8 cellular contexts compared by ENCODE assay signal in genomic region chr12:78865297-78865955, GRCh38. TPM values are rescaled to one million over a fixed set of nuclear protein-coding genes. Genes with fewer than 3 reads are reported as not detected.
DNase-seq lines count a peak whose midpoint lies in the region; ATAC-seq and TF ChIP-seq lines count a peak whose summit lies in the region.

No MANE protein-coding gene starts in this region.

- TF ChIP-seq CTCF in BJ (IDR thresholded peaks at IDR 0.05; ENCODE audit: insufficient read depth, low read depth, low read length) (no peak), nephron (IDR thresholded peaks at IDR 0.05; ENCODE audit: unreplicated experiment in 3 of 3) (no peak)

- CTCF ChIA-PET in BJ (lab: Yijun Ruan, JAX) = no interaction called here

- H3K27ac Mint-ChIP-seq in nephron = peak overlapping the region; percentile 84 to 85 (median 84)
- no peak overlapping the region for H3K27ac Mint-ChIP-seq in activated CD4-positive, alpha-beta T cell treated with anti-CD3 and anti-CD28 coated beads, Interleukin-2, amount 10 ng/mL, durations not matched to agents 24 days and 14 days

- H3K27me3 Mint-ChIP-seq in nephron (ENCODE audit: low read depth) = peaks cover 11% of the 10 kb centered on the region
- peaks cover 18% of the 10 kb centered on the region for H3K27me3 Mint-ChIP-seq in activated CD4-positive, alpha-beta T cell treated with anti-CD3 and anti-CD28 coated beads, Interleukin-2, amount 10 ng/mL, durations not matched to agents 24 days and 14 days

- peak overlapping the region; percentile 92 to 97 (median 94) for H3K4me3 Mint-ChIP-seq in nephron
- no peak overlapping the region for H3K4me3 Mint-ChIP-seq in activated CD4-positive, alpha-beta T cell treated with anti-CD3 and anti-CD28 coated beads, Interleukin-2, amount 10 ng/mL, durations not matched to agents 24 days and 14 days

- H3K36me3 Mint-ChIP-seq in nephron (ENCODE audit: low read depth) = no peaks in the 10 kb centered on the region
- no peaks in the 10 kb centered on the region for H3K36me3 Mint-ChIP-seq in activated CD4-positive, alpha-beta T cell treated with anti-CD3 and anti-CD28 coated beads, Interleukin-2, amount 10 ng/mL, durations not matched to agents 24 days and 14 days (ENCODE audit: low read depth)

- H3K36me3 ChIP-seq in BJ (ENCODE audit: control insufficient read depth, insufficient read depth, low read length) = no peaks in the 10 kb centered on the region

- H3K27me3 ChIP-seq in BJ (ENCODE audit: control insufficient read depth, insufficient read depth, low read length) = no peaks in the 10 kb centered on the region

- H3K4me1 Mint-ChIP-seq in nephron = peaks cover 19% of the 10 kb centered on the region
- peaks cover 5% of the 10 kb centered on the region for H3K4me1 Mint-ChIP-seq in activated CD4-positive, alpha-beta T cell treated with anti-CD3 and anti-CD28 coated beads, Interleukin-2, amount 10 ng/mL, durations not matched to agents 24 days and 14 days

- H3K9me3 Mint-ChIP-seq in nephron = no peaks in the 10 kb centered on the region
- H3K9me3 Mint-ChIP-seq in activated CD4-positive, alpha-beta T cell treated with anti-CD3 and anti-CD28 coated beads, Interleukin-2, amount 10 ng/mL, durations not matched to agents 24 days and 14 days = no peaks in the 10 kb centered on the region

- DNase-seq in BJ (ENCODE audit: low read depth) (no peak), M059J (ENCODE audit: low read depth) (peak; percentile 9), cerebellum (ENCODE audit: low spot score) (peak; percentile 22), NCI-H128 (lab: John Stamatoyannopoulos, UW; ENCODE audit: unreplicated experiment) (no peak), H4 (ENCODE audit: low spot score) (no peak)
- no peak for DNase-seq in activated CD4-positive, alpha-beta T cell treated with anti-CD3 and anti-CD28 coated beads, Interleukin-2, amount 10 ng/mL, durations not matched to agents 24 days and 14 days

- ATAC-seq in HG02870 (IDR thresholded peaks at IDR 0.05; ENCODE audit: unreplicated experiment) = no peak

- H3K4me3 ChIP-seq in BJ (ENCODE audit: low read depth, low read length) = peak overlapping the region; percentile 71

- POLR2A ChIA-PET in BJ (lab: Charles Lee) = no interaction called here

- intact Hi-C loops in activated CD4-positive, alpha-beta T cell treated with anti-CD3 and anti-CD28 coated beads, Interleukin-2, amount 10 ng/mL, durations not matched to agents 24 days and 14 days (cut with micrococcal nuclease) = no loop called here

RNA-seq across cellular contexts. Expression of gene SYT1, which starts 0.9 kb away (rescaled TPM):
- polyA plus RNA-seq in BJ (2011; rRNA removed) = 0.70 and 1.3 TPM in 2 replicates
- 0.66 and 1.2 TPM in 2 replicates for polyA minus RNA-seq in BJ (2011; rRNA and poly(A)+ RNA removed)
- 5.7 and 8.7 TPM in 2 replicates for total RNA-seq in M059J (2014; rRNA removed; shearing (Covaris generic))
- 128 TPM for total RNA-seq in cerebellum
- total RNA-seq in activated CD4-positive, alpha-beta T cell treated with anti-CD3 and anti-CD28 coated beads, Interleukin-2, amount 10 ng/mL, durations not matched to agents 24 days and 14 days = not detected in 2 replicates
- total RNA-seq in H4 (2014; rRNA removed; shearing (Covaris generic)) = 5.5 and 5.9 TPM in 2 replicates

Comparison
In these comparisons a context has a peak if more than half of its experiments do, and no peak if none do; other contexts are left out.
1. DNase-seq: peak in M059J (single experiment) and cerebellum (single experiment); none in BJ (single experiment), NCI-H128 (single experiment), activated CD4-positive, alpha-beta T cell treated with anti-CD3 and anti-CD28 coated beads, Interleukin-2, amount 10 ng/mL, durations not matched to agents 24 days and 14 days (single experiment) and H4 (single experiment).
2. RNA of gene SYT1, which starts 0.9 kb away (total RNA-seq): 128 TPM in cerebellum (single experiment); 5.7 to 8.7 TPM in M059J, 5.5 to 5.9 TPM in H4 and not detected in activated CD4-positive, alpha-beta T cell treated with anti-CD3 and anti-CD28 coated beads, Interleukin-2, amount 10 ng/mL, durations not matched to agents 24 days and 14 days; every median in the first group is over 10 times any median in the second.